1 cellular context compared by ENCODE assay signal in the genomic region with DNA sequence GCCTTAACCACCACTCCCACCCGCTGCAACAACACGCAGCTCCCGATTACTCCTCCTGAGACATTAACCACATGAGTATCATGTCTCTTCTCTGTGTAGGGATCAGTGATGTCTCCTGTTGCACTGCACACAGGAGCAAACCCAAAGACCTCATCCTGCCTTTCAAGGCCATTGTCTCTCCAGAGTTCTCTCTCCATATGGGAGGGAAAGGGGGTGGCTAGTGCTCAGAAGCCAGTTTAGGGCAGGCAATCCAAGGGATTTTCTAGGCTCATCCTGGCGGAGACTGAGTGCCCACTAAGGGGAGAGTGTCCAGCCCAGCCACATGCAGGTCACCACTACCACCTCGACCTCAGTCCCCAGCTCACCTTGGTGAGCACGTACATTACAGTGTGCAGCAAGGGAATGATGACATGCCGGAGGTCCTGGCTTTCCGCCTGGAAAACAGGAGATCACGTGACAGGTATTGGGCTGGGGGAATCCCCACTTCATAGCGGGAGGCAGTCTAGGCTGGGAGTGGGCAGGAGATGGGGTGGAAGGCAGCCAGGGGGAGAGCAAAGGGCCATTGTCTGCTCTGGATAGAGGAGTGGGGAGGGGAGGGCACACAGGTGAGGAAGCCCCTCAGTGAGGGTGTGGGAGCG.
TF ChIP-seq lines count a peak whose summit lies in the region.

No MANE protein-coding gene starts in this region.

TF ChIP-seq in GM23338, 12 proteins besides CTCF, POLR2A, EP300 and RAD21 (continued from another document):
- TF ChIP-seq, protein P1, sequence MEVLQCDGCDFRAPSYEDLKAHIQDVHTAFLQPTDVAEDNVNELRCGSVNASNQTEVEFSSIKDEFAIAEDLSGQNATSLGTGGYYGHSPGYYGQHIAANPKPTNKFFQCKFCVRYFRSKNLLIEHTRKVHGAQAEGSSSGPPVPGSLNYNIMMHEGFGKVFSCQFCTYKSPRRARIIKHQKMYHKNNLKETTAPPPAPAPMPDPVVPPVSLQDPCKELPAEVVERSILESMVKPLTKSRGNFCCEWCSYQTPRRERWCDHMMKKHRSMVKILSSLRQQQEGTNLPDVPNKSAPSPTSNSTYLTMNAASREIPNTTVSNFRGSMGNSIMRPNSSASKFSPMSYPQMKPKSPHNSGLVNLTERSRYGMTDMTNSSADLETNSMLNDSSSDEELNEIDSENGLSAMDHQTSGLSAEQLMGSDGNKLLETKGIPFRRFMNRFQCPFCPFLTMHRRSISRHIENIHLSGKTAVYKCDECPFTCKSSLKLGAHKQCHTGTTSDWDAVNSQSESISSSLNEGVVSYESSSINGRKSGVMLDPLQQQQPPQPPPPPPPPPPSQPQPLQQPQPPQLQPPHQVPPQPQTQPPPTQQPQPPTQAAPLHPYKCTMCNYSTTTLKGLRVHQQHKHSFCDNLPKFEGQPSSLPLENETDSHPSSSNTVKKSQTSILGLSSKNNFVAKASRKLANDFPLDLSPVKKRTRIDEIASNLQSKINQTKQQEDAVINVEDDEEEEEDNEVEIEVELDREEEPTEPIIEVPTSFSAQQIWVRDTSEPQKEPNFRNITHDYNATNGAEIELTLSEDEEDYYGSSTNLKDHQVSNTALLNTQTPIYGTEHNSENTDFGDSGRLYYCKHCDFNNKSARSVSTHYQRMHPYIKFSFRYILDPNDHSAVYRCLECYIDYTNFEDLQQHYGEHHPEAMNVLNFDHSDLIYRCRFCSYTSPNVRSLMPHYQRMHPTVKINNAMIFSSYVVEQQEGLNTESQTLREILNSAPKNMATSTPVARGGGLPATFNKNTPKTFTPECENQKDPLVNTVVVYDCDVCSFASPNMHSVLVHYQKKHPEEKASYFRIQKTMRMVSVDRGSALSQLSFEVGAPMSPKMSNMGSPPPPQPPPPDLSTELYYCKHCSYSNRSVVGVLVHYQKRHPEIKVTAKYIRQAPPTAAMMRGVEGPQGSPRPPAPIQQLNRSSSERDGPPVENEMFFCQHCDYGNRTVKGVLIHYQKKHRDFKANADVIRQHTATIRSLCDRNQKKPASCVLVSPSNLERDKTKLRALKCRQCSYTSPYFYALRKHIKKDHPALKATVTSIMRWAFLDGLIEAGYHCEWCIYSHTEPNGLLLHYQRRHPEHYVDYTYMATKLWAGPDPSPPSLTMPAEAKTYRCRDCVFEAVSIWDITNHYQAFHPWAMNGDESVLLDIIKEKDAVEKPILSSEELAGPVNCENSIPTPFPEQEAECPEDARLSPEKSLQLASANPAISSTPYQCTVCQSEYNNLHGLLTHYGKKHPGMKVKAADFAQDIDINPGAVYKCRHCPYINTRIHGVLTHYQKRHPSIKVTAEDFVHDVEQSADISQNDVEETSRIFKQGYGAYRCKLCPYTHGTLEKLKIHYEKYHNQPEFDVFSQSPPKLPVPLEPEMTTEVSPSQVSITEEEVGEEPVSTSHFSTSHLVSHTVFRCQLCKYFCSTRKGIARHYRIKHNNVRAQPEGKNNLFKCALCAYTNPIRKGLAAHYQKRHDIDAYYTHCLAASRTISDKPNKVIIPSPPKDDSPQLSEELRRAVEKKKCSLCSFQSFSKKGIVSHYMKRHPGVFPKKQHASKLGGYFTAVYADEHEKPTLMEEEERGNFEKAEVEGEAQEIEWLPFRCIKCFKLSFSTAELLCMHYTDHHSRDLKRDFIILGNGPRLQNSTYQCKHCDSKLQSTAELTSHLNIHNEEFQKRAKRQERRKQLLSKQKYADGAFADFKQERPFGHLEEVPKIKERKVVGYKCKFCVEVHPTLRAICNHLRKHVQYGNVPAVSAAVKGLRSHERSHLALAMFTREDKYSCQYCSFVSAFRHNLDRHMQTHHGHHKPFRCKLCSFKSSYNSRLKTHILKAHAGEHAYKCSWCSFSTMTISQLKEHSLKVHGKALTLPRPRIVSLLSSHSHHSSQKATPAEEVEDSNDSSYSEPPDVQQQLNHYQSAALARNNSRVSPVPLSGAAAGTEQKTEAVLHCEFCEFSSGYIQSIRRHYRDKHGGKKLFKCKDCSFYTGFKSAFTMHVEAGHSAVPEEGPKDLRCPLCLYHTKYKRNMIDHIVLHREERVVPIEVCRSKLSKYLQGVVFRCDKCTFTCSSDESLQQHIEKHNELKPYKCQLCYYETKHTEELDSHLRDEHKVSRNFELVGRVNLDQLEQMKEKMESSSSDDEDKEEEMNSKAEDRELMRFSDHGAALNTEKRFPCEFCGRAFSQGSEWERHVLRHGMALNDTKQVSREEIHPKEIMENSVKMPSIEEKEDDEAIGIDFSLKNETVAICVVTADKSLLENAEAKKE (CRISPR knock-in tag; IDR thresholded peaks at IDR 0.05): no peak
- no peak for TF ChIP-seq ZNF331 (CRISPR knock-in tag; IDR thresholded peaks at IDR 0.05; ENCODE audit: low read depth)
